16 cellular contexts compared by ENCODE assay signal in the genomic region with DNA sequence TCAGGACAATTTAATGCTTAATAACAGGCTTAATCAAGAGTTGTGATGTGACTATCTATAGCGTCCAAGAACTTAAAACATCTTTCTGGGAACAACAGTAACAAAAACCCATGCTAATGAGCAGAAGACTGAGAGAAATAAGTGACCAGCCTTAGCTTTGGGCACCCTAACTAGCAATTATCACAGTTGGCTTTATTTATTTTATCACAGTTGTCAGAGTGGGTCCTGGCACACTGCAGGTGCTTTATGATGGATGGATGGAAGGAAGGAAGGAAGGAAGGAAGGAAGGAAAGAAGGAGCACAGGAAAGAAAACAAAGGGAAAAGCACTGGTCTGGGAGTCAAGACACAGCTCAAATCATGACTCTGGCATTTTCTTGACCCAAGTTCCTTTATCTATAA.
DNase-seq lines count a peak whose midpoint lies in the region; ATAC-seq and TF ChIP-seq lines count a peak whose summit lies in the region.
"Had no signal": no experiment of that assay in that cellular context is flagged by ENCODE, and none has a peak within 500 bp of the region (broad histone marks: within the 10 kb centered on the region; RNA-seq: fewer than 3 reads in every experiment).

No MANE protein-coding gene starts in this region.

- no peak overlapping the region for H3K4me3 Mint-ChIP-seq in endothelial cell (ENCODE audit: unreplicated experiment)
- H3K4me3 Mint-ChIP-seq in natural killer cell treated with Interleukin-12 subunit alpha and Interleukin-12 subunit beta and Interleukin-15 and Interleukin-18, amount 100 ng/mL, for 72 hours, result no peak overlapping the region
- H3K4me3 Mint-ChIP-seq: CD4-positive, alpha-beta T cell; H9; IgD-negative memory B cell had no signal

- peaks cover 54% of the 10 kb centered on the region for H3K4me1 Mint-ChIP-seq in endothelial cell (ENCODE audit: unreplicated experiment)
- H3K4me1 Mint-ChIP-seq in natural killer cell treated with Interleukin-12 subunit alpha and Interleukin-12 subunit beta and Interleukin-15 and Interleukin-18, amount 100 ng/mL, for 72 hours (ENCODE audit: low read depth in 2 of 2), result no peaks in the 10 kb centered on the region

- TF ChIP-seq CTCF in HEK293 (tag by site-specific recombination; IDR thresholded peaks at IDR 0.05) (no peak), endothelial cell (IDR thresholded peaks at IDR 0.05; ENCODE audit: unreplicated experiment) (no peak), gastroesophageal sphincter (IDR thresholded peaks at IDR 0.05) (no peak)

- H3K36me3 ChIP-seq in HEK293 (ENCODE audit: control insufficient read depth in 2 of 2, insufficient read depth in 1 of 2, low read length in 2 of 2), result no peaks in the 10 kb centered on the region; a peak in 1 of 3 replicates
- peaks cover 0 to 4% of the 10 kb centered on the region in 2 donors for H3K36me3 ChIP-seq in gastroesophageal sphincter

- H3K9me3 ChIP-seq in HEK293 (ENCODE audit: control insufficient read depth, insufficient read depth, low read depth, low read length), result no peaks in the 10 kb centered on the region
- H3K9me3 ChIP-seq in gastroesophageal sphincter, result no peaks in the 10 kb centered on the region
- H3K9me3 ChIP-seq: A549, Caco-2 had no signal

- H3K27ac ChIP-seq in HEK293 (ENCODE audit: extremely low read depth, low read depth, low read length), result peak overlapping the region; percentile 35; the same call in 1 of the 2 replicates
- H3K27ac ChIP-seq in gastroesophageal sphincter, result no peak overlapping the region
- H3K27ac ChIP-seq: 22Rv1, A549, C4-2B had no signal

- H3K4me1 ChIP-seq in HEK293 (ENCODE audit: control insufficient read depth, insufficient read depth, low read length) (peaks cover 45% of the 10 kb centered on the region), gastroesophageal sphincter (peaks cover 3 to 63% (median 8%) of the 10 kb centered on the region in 3 donors)

- no peak overlapping the region for H3K4me3 ChIP-seq in HEK293 (ENCODE audit: low read depth, low read length)
- H3K4me3 ChIP-seq in gastroesophageal sphincter, result no peak overlapping the region
- H3K4me3 ChIP-seq: A549 had no signal

- DNase-seq in NCI-H1417 (lab: John Stamatoyannopoulos, UW) (peak in 2 of 3 experiments; percentile 56 to 91), NCI-H69 (lab: John Stamatoyannopoulos, UW) (peak; percentile 95), endothelial cell (ENCODE audit: low spot score) (no peak), HuH-7 (ENCODE audit: low spot score) (no peak), NCI-H526 treated with DMSO at 0.1 percent for 48 hours (lab: John Stamatoyannopoulos, UW) (no peak)
- DNase-seq in natural killer cell treated with Interleukin-12 subunit alpha and Interleukin-12 subunit beta and Interleukin-15 and Interleukin-18, amount 100 ng/mL, for 72 hours (ENCODE audit: low spot score), result no peak
- DNase-seq: AML-193; Caco-2; CD4-positive, alpha-beta T cell; H9 had no signal

- no peak for ATAC-seq in natural killer cell treated with Interleukin-12 subunit alpha and Interleukin-12 subunit beta and Interleukin-15 and Interleukin-18, amount 100 ng/mL, for 72 hours
- no peak for ATAC-seq in gastroesophageal sphincter
- ATAC-seq: A549 had no signal

- no peaks in the 10 kb centered on the region for H3K27me3 ChIP-seq in gastroesophageal sphincter

- CTCF ChIA-PET in HEK293 (lab: Yijun Ruan, JAX), result interaction anchor here (0.5 to 3.3 kb wide), 16 partner anchors 10 to 1346 kb away, joined by 3 to 29 read pairs (median 4); a partner anchor contains a TSS

- peak overlapping the region; percentile 62 for H3K27ac Mint-ChIP-seq in endothelial cell (ENCODE audit: unreplicated experiment)
- H3K27ac Mint-ChIP-seq in natural killer cell treated with Interleukin-12 subunit alpha and Interleukin-12 subunit beta and Interleukin-15 and Interleukin-18, amount 100 ng/mL, for 72 hours, result no peak overlapping the region
- H3K27ac Mint-ChIP-seq: CD4-positive, alpha-beta T cell; H9; IgD-negative memory B cell had no signal

- no peaks in the 10 kb centered on the region for H3K9me3 Mint-ChIP-seq in endothelial cell (ENCODE audit: unreplicated experiment)
- H3K9me3 Mint-ChIP-seq in natural killer cell treated with Interleukin-12 subunit alpha and Interleukin-12 subunit beta and Interleukin-15 and Interleukin-18, amount 100 ng/mL, for 72 hours, result no peaks in the 10 kb centered on the region
- H3K9me3 Mint-ChIP-seq: CD4-positive, alpha-beta T cell; H9; IgD-negative memory B cell had no signal

- H3K36me3 Mint-ChIP-seq in endothelial cell (ENCODE audit: low read depth, unreplicated experiment), result no peaks in the 10 kb centered on the region
- H3K36me3 Mint-ChIP-seq in natural killer cell treated with Interleukin-12 subunit alpha and Interleukin-12 subunit beta and Interleukin-15 and Interleukin-18, amount 100 ng/mL, for 72 hours, result no peaks in the 10 kb centered on the region

- TF ChIP-seq EP300 in gastroesophageal sphincter (IDR thresholded peaks at IDR 0.05), result no peak

- POLR2A ChIA-PET in HEK293 (lab: Yijun Ruan, JAX), result no interaction called here

- no peak for TF ChIP-seq POLR2A in gastroesophageal sphincter (IDR thresholded peaks at IDR 0.05)

- H3K27me3 Mint-ChIP-seq in endothelial cell (ENCODE audit: unreplicated experiment), result no peaks in the 10 kb centered on the region
- no peaks in the 10 kb centered on the region for H3K27me3 Mint-ChIP-seq in natural killer cell treated with Interleukin-12 subunit alpha and Interleukin-12 subunit beta and Interleukin-15 and Interleukin-18, amount 100 ng/mL, for 72 hours
- H3K27me3 Mint-ChIP-seq: IgD-negative memory B cell had no signal

- WGBS in gastroesophageal sphincter (ENCODE audit: low coverage in 1 of 2), 2 donors, result 57 to 88% methylated on average over 1 of the region's 1 CpG

TF ChIP-seq in HEK293, 187 proteins besides CTCF, POLR2A, EP300 and RAD21:
- no peak for TF ChIP-seq ZEB2 (tag by site-specific recombination; IDR thresholded peaks at IDR 0.05)
- peak; percentile 45; the same call in 1 of the 2 replicates for TF ChIP-seq IKZF3 (tag by site-specific recombination; IDR thresholded peaks at IDR 0.05)
- TF ChIP-seq ZFP69B (tag by site-specific recombination; IDR thresholded peaks at IDR 0.05), result no peak
- no peak for TF ChIP-seq GLI2 (tag by site-specific recombination; IDR thresholded peaks at IDR 0.05; ENCODE audit: borderline replicate concordance, low read depth)
- TF ChIP-seq SP7 (tag by site-specific recombination; IDR thresholded peaks at IDR 0.05), result peak; percentile 94
- no peak for TF ChIP-seq ZNF521 (tag by site-specific recombination; IDR thresholded peaks at IDR 0.05)
- TF ChIP-seq, protein P1, sequence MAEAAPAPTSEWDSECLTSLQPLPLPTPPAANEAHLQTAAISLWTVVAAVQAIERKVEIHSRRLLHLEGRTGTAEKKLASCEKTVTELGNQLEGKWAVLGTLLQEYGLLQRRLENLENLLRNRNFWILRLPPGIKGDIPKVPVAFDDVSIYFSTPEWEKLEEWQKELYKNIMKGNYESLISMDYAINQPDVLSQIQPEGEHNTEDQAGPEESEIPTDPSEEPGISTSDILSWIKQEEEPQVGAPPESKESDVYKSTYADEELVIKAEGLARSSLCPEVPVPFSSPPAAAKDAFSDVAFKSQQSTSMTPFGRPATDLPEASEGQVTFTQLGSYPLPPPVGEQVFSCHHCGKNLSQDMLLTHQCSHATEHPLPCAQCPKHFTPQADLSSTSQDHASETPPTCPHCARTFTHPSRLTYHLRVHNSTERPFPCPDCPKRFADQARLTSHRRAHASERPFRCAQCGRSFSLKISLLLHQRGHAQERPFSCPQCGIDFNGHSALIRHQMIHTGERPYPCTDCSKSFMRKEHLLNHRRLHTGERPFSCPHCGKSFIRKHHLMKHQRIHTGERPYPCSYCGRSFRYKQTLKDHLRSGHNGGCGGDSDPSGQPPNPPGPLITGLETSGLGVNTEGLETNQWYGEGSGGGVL (tag by site-specific recombination; IDR thresholded peaks at IDR 0.05), result no peak
- TF ChIP-seq TRIM28 (IDR thresholded peaks at IDR 0.05; ENCODE audit: borderline replicate concordance, low read length), result no peak
- TF ChIP-seq ZNF16 (tag by site-specific recombination; IDR thresholded peaks at IDR 0.05; ENCODE audit: low read depth), result no peak
- TF ChIP-seq FEZF1 (tag by site-specific recombination; IDR thresholded peaks at IDR 0.05), result peak; percentile 62
- TF ChIP-seq ZNF391 (tag by site-specific recombination; IDR thresholded peaks at IDR 0.05; ENCODE audit: borderline replicate concordance, low read depth), result no peak
- TF ChIP-seq, protein P2, sequence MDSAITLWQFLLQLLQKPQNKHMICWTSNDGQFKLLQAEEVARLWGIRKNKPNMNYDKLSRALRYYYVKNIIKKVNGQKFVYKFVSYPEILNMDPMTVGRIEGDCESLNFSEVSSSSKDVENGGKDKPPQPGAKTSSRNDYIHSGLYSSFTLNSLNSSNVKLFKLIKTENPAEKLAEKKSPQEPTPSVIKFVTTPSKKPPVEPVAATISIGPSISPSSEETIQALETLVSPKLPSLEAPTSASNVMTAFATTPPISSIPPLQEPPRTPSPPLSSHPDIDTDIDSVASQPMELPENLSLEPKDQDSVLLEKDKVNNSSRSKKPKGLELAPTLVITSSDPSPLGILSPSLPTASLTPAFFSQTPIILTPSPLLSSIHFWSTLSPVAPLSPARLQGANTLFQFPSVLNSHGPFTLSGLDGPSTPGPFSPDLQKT (IDR thresholded peaks at IDR 0.05; ENCODE audit: borderline replicate concordance, low read depth, low read length), result no peak
- TF ChIP-seq ZNF366 (tag by site-specific recombination; conservative IDR thresholded peaks at IDR 0.05), result peak; percentile 94
- TF ChIP-seq KLF8 (tag by site-specific recombination; IDR thresholded peaks at IDR 0.05), result no peak
- peak; percentile 56; the same call in 1 of the 2 replicates for TF ChIP-seq ZIC2 (tag by site-specific recombination; IDR thresholded peaks at IDR 0.05)
- TF ChIP-seq, protein P3, sequence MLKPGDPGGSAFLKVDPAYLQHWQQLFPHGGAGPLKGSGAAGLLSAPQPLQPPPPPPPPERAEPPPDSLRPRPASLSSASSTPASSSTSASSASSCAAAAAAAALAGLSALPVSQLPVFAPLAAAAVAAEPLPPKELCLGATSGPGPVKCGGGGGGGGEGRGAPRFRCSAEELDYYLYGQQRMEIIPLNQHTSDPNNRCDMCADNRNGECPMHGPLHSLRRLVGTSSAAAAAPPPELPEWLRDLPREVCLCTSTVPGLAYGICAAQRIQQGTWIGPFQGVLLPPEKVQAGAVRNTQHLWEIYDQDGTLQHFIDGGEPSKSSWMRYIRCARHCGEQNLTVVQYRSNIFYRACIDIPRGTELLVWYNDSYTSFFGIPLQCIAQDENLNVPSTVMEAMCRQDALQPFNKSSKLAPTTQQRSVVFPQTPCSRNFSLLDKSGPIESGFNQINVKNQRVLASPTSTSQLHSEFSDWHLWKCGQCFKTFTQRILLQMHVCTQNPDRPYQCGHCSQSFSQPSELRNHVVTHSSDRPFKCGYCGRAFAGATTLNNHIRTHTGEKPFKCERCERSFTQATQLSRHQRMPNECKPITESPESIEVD (tag by site-specific recombination; IDR thresholded peaks at IDR 0.05), result 0 out of 2 replicates have a peak, but pooled peaks have one; percentile 51
TF ChIP-seq in HEK293: peak in this region for 6.

Comparison
In these comparisons a context has a peak if more than half of its experiments do, and no peak if none do; other contexts are left out.
1. DNase-seq: peak in NCI-H1417 (2 of 3) and NCI-H69 (single experiment); none in endothelial cell (single experiment), HuH-7 (single experiment), natural killer cell treated with Interleukin-12 subunit alpha and Interleukin-12 subunit beta and Interleukin-15 and Interleukin-18, amount 100 ng/mL, for 72 hours (single experiment) and NCI-H526 treated with DMSO at 0.1 percent for 48 hours (single experiment).